In the genomic region with DNA sequence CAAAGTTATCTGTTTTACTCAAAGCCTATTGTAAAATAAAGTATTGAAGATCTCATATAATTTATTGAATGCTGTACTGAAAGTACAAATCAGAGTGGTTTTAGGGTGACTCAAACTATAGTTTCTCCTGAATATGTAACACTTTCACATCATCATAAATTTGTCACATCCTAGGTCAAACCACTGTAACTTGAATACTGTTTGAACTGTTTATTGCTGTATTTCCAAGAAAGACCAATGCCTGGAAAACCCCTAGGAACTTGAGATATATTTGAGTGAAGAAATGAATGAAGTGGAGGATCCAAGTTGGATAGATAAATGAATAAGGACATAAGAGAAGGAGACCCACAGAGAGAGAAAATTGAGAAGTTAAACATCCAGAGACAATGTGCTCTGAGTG, we compare ENCODE assay signal across 16 cellular contexts.
"Had no signal": no experiment of that assay in that cellular context is flagged by ENCODE, and none has a peak within 500 bp of the region (broad histone marks: within the 10 kb centered on the region; RNA-seq: fewer than 3 reads in every experiment).

No MANE protein-coding gene starts in this region.

- H3K27ac Mint-ChIP-seq: naive thymus-derived CD8-positive, alpha-beta T cell; neural progenitor cell; type B pancreatic cell had no signal

- H3K36me3 Mint-ChIP-seq: naive thymus-derived CD8-positive, alpha-beta T cell; neural progenitor cell; type B pancreatic cell had no signal

- H3K27me3 Mint-ChIP-seq: naive thymus-derived CD8-positive, alpha-beta T cell; type B pancreatic cell had no signal

- H3K9me3 Mint-ChIP-seq: neural progenitor cell, type B pancreatic cell had no signal

- ATAC-seq: gastrocnemius medialis; heart right ventricle; mucosa of descending colon; naive thymus-derived CD8-positive, alpha-beta T cell had no signal

- H3K4me3 Mint-ChIP-seq: naive thymus-derived CD8-positive, alpha-beta T cell; neural progenitor cell; type B pancreatic cell had no signal

- H3K4me1 Mint-ChIP-seq: neural progenitor cell had no signal

- DNase-seq: effector memory CD4-positive, alpha-beta T cell; gastrocnemius medialis; heart right ventricle; hypothalamus; kidney glomerular epithelial cell; mucosa of descending colon; naive thymus-derived CD8-positive, alpha-beta T cell; nucleus accumbens; ovary; sigmoid colon; stimulated activated CD4-positive, alpha-beta T cell treated with anti-CD3 and anti-CD28 coated beads, Interleukin-2, amount 100 ng/mL, for 24 hours; stimulated activated CD4-positive, alpha-beta T cell treated with anti-CD3 and anti-CD28 coated beads, Interleukin-4, amount 100 ng/mL, for 4 hours; stimulated activated naive CD4-positive, alpha-beta T cell; thyroid gland had no signal
